ENCODE assay signal across 17 cellular contexts in the genomic region with DNA sequence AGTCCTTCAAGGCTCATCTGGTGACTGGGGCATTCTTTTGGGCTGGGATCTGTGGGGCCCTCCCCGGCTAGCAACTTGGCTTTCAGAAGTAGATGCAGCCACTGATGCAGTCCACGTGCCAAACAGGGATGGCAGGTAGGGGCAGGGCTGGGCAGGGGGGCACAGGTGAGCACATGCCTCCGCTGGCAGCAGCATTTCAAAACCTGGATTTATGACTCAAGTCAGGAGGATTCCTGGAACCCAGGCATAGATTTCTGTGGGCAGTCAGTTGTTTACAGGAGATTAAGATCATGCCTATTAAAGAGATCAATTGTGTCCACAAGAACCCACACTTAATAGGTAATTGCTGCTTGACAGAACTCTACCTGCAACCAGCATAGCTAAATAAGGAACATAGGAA. TPM values are rescaled to one million over a fixed set of nuclear protein-coding genes. Genes with fewer than 3 reads are reported as not detected.
"Had no signal": no experiment of that assay in that cellular context is flagged by ENCODE, and none has a peak within 500 bp of the region (broad histone marks: within the 10 kb centered on the region; RNA-seq: fewer than 3 reads in every experiment).

No MANE protein-coding gene starts in this region.

- DNase-seq: activated B cell treated with CpG ODN at 0.5 μM for 24 hours; activated CD4-positive, alpha-beta T cell treated with anti-CD3 and anti-CD28 coated beads, Interleukin-2, amount 10 ng/mL, durations not matched to agents 7 days and 5 days; activated naive CD4-positive, alpha-beta T cell treated with anti-CD3 and anti-CD28 coated beads for 36 hours; activated T-cell treated with anti-CD3 and anti-CD28 coated beads for 4 hours; caudate nucleus; colonic mucosa; hypothalamus; left cardiac atrium; occipital lobe; stimulated activated CD4-positive, alpha-beta T cell treated with anti-CD3 and anti-CD28 coated beads, Interleukin-12 subunit alpha, Interleukin-12 subunit beta, amount 100 ng/mL, for 4 hours; stimulated activated naive CD4-positive, alpha-beta T cell treated with Interleukin-2 at 50 U/mL for 16 hours; T-helper 17 cell had no signal

- ATAC-seq: activated T-helper 17 cell treated with anti-CD3 and anti-CD28 coated beads, Interleukin-2, amount 50 U/mL, for 72 hours; left cardiac atrium; T-helper 17 cell had no signal

- H3K27me3 ChIP-seq: colonic mucosa, suprapubic skin had no signal

- H3K4me3 ChIP-seq: colonic mucosa, suprapubic skin had no signal

- H3K4me1 ChIP-seq: colonic mucosa had no signal

- H3K27ac ChIP-seq: colonic mucosa, suprapubic skin had no signal

- H3K9me3 ChIP-seq: colonic mucosa, suprapubic skin had no signal

- H3K36me3 ChIP-seq: colonic mucosa, suprapubic skin had no signal

RNA-seq across cellular contexts. Expression of gene HABP2, which starts 0.8 kb away (rescaled TPM):
- total RNA-seq: activated B cell treated with CpG ODN at 0.5 μM for 24 hours; activated CD4-positive, alpha-beta T cell treated with anti-CD3 and anti-CD28 coated beads, Interleukin-2, amount 10 ng/mL, durations not matched to agents 7 days and 5 days; activated CD8-positive, alpha-beta memory T cell treated with anti-CD3 and anti-CD28 coated beads for 36 hours; activated naive CD4-positive, alpha-beta T cell treated with anti-CD3 and anti-CD28 coated beads for 36 hours; activated T-helper 17 cell treated with anti-CD3 and anti-CD28 coated beads, Interleukin-2, amount 50 U/mL, for 72 hours; astrocyte; left cardiac atrium; pulmonary artery endothelial cell; T-helper 17 cell had no signal
